Comparison of ENCODE assay signal across 8 cellular contexts in the genomic region with DNA sequence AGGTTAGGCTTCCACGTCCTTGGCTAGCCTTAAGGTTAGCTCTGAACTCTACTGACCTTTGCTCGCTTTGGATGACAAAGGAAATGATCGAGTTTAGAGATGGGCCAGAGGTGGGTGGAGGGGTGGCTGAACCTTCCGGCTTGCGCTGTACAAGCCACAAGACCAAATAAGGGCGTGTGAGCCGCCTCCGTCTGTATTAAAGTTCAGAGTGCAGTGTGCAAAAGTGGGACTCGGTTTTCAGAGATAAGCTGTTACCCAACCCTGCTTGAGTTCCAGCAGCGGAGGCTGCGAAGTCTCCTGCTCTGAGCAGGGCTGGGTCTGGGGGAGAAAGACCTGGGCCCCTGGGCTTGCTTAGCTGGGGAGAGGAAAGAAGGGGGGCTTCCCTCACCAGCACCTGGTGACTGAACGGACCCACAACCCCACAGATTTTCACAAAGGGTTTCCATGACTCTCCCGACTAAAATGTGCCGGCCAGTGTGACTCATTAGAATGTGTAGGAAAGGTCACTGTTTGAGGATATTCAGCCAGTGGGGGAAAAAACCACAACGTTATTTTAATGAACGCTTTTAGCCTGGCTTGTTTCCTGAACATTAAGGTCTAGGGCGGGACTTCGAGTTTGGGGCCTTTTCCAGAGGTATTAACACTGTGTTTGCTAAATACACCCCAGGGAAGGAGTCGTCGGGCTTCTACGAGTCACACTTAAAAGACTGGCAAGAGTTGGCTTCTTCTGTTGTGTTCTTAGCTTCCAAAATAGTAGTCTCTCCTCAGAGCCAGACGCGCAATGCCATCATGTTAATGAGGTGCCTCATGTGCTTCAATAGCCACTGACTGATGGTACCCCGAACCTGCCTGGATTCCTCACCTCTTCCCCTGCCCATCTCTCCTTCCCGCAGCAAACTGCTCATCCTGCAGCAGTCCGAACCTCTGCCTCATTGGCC.
DNase-seq lines count a peak whose midpoint lies in the region; TF ChIP-seq lines count a peak whose summit lies in the region.

No MANE protein-coding gene starts in this region.

- peak; percentile 92 for DNase-seq in GM04504 (ENCODE audit: low read depth)
- DNase-seq in H7 = peak; percentile 86
- DNase-seq in activated CD4-positive, alpha-beta T cell treated with anti-CD3 and anti-CD28 coated beads, Interleukin-2, amount 50 U/mL, for 1 hour = peak; percentile 68
- DNase-seq in lung microvascular endothelial cell (ENCODE audit: low read depth in 2 of 2) = peak; percentile 96
- DNase-seq in stimulated activated CD8-positive, alpha-beta memory T cell treated with anti-CD3 and anti-CD28 coated beads, Interleukin-15, amount 100 ng/mL, for 1 hour (ENCODE audit: low read depth) = peak; percentile 55
- DNase-seq in NCI-H1417 treated with DMSO at 0.1 percent for 48 hours (lab: John Stamatoyannopoulos, UW) = no peak

- H3K9me3 ChIP-seq in Loucy (ENCODE audit: insufficient read depth, low read depth, low read length) = no peaks in the 10 kb centered on the region
- H3K9me3 ChIP-seq in duodenal mucosa (ENCODE audit: control insufficient read depth in 1 of 2, low read length in 2 of 2) = no peaks in the 10 kb centered on the region

- peak overlapping the region; percentile 25; the same call in 1 of the 2 replicates for H2AFZ ChIP-seq in Loucy (ENCODE audit: low read length)

- peak overlapping the region; percentile 25; the same call in 1 of the 2 replicates for H3K4me3 ChIP-seq in H7 (ENCODE audit: insufficient read depth, low read depth, low read length)
- peak overlapping the region; percentile 64 for H3K4me3 ChIP-seq in Loucy (ENCODE audit: low read length, poor library complexity, severe bottlenecking)
- peak overlapping the region; percentile 34 for H3K4me3 ChIP-seq in duodenal mucosa (ENCODE audit: low read depth in 1 of 2, low read length in 2 of 2)

- H3K27ac ChIP-seq in duodenal mucosa (ENCODE audit: low read depth, low read length) = peak overlapping the region; percentile 93

- H3K9ac ChIP-seq in Loucy (ENCODE audit: low read depth, low read length, poor library complexity, severe bottlenecking) (peak overlapping the region; percentile 83), duodenal mucosa (ENCODE audit: low read depth in 1 of 2, low read length in 2 of 2) (peak overlapping the region; percentile 63 to 69)

- no peaks in the 10 kb centered on the region for H4K20me1 ChIP-seq in Loucy (ENCODE audit: insufficient read depth, low read length, poor library complexity, severe bottlenecking)

- H3K4me2 ChIP-seq in Loucy (ENCODE audit: low read depth, low read length, poor library complexity, severe bottlenecking) = peak overlapping the region; percentile 90

- TF ChIP-seq CTCF in Loucy (conservative IDR thresholded peaks at IDR 0.05; ENCODE audit: low read length) = no peak

- peaks cover 19% of the 10 kb centered on the region for H3F3A ChIP-seq in Loucy (ENCODE audit: low read depth)

- no peaks in the 10 kb centered on the region for H3K36me3 ChIP-seq in H7 (replicated peaks; ENCODE audit: control insufficient read depth, insufficient read depth, low read length)
- H3K36me3 ChIP-seq in Loucy (ENCODE audit: insufficient read depth, low read length) = no peaks in the 10 kb centered on the region
- no peaks in the 10 kb centered on the region for H3K36me3 ChIP-seq in duodenal mucosa (ENCODE audit: control insufficient read depth in 1 of 2, insufficient read depth in 2 of 2, low read length in 2 of 2)

- H3K9me2 ChIP-seq in Loucy (replicated peaks; ENCODE audit: low read depth, low read length) = no peaks in the 10 kb centered on the region

- no peaks in the 10 kb centered on the region for H3K79me2 ChIP-seq in Loucy (ENCODE audit: insufficient read depth, low read length)

- H3K4me1 ChIP-seq in Loucy (ENCODE audit: insufficient read depth, low read length, poor library complexity, severe bottlenecking) = peaks cover 48% of the 10 kb centered on the region
- peaks cover 42 to 48% of the 10 kb centered on the region in 2 donors for H3K4me1 ChIP-seq in duodenal mucosa (ENCODE audit: control insufficient read depth in 1 of 2, insufficient read depth in 2 of 2, low read length in 2 of 2)

- H3K27me3 ChIP-seq in H7 (ENCODE audit: control insufficient read depth, insufficient read depth, low read length) = peaks cover 6% of the 10 kb centered on the region; the same call in 1 of the 2 replicates
- H3K27me3 ChIP-seq in Loucy (ENCODE audit: insufficient read depth, low read length, poor library complexity, severe bottlenecking) = no peaks in the 10 kb centered on the region
- no peaks in the 10 kb centered on the region for H3K27me3 ChIP-seq in duodenal mucosa (ENCODE audit: control insufficient read depth in 1 of 2, insufficient read depth in 2 of 2, low read length in 2 of 2)
